Comparison of ENCODE assay signal across 20 cellular contexts in genomic region chr17:63275968-63276349, GRCh38.
DNase-seq lines count a peak whose midpoint lies in the region; ATAC-seq, FAIRE-seq and TF ChIP-seq lines count a peak whose summit lies in the region.
"Had no signal": no experiment of that assay in that cellular context is flagged by ENCODE, and none has a peak within 500 bp of the region (broad histone marks: within the 10 kb centered on the region; RNA-seq: fewer than 3 reads in every experiment).

No MANE protein-coding gene starts in this region.

- H3K4me3 ChIP-seq in A673 (ENCODE audit: low read depth, low read length, poor library complexity, severe bottlenecking), result no peak overlapping the region
- no peak overlapping the region for H3K4me3 ChIP-seq in keratinocyte (ENCODE audit: control insufficient read depth in 2 of 3, extremely low read depth in 1 of 3, insufficient read depth in 2 of 3, low read depth in 1 of 3, low read length in 3 of 3)
- H3K4me3 ChIP-seq in body of pancreas, result no peak overlapping the region
- H3K4me3 ChIP-seq: gastrocnemius medialis, HAP-1 had no signal

- H3K27me3 ChIP-seq in A673 (replicated peaks; ENCODE audit: insufficient read depth, low read depth, low read length, poor library complexity) (no peaks in the 10 kb centered on the region), keratinocyte (ENCODE audit: control insufficient read depth, extremely low read depth, insufficient read depth, low read length) (no peaks in the 10 kb centered on the region), body of pancreas (no peaks in the 10 kb centered on the region)
- H3K27me3 ChIP-seq: gastrocnemius medialis had no signal

- peaks cover 8% of the 10 kb centered on the region for H3K4me1 ChIP-seq in A673 (ENCODE audit: insufficient read depth, low read length, poor library complexity, severe bottlenecking)
- H3K4me1 ChIP-seq in keratinocyte (ENCODE audit: control insufficient read depth, extremely low read depth, insufficient read depth, low read length), result peaks cover 62% of the 10 kb centered on the region
- H3K4me1 ChIP-seq in body of pancreas, result peaks cover 5% of the 10 kb centered on the region
- H3K4me1 ChIP-seq: Caco-2, gastrocnemius medialis had no signal

- POLR2A ChIA-PET in A673 (lab: Charles Lee; ENCODE audit: low non-redundant PET), result no interaction called here
- POLR2A ChIA-PET in activated CD4-positive, alpha-beta memory T cell treated with anti-CD3 and anti-CD28 coated beads, Interleukin-2, amount 10 ng/mL, durations not matched to agents 7 days and 5 days (lab: Charles Lee), result no interaction called here

- no peaks in the 10 kb centered on the region for H3K79me2 ChIP-seq in keratinocyte (ENCODE audit: control insufficient read depth, insufficient read depth, low read length)

- no peaks in the 10 kb centered on the region for H4K20me1 ChIP-seq in keratinocyte (ENCODE audit: control insufficient read depth, extremely low read depth, insufficient read depth, low read length)

- CTCF ChIA-PET in A673 (lab: Charles Lee), result no interaction called here
- CTCF ChIA-PET in activated CD4-positive, alpha-beta memory T cell treated with anti-CD3 and anti-CD28 coated beads, Interleukin-2, amount 10 ng/mL, durations not matched to agents 7 days and 5 days (lab: Charles Lee), result no interaction called here

- TF ChIP-seq CTCF in A673 (conservative IDR thresholded peaks at IDR 0.05; ENCODE audit: low read depth, low read length) (no peak), HFFc6 (IDR thresholded peaks at IDR 0.05) (no peak), keratinocyte (optimal IDR thresholded peaks at IDR 0.05 in 1 of 3, IDR thresholded peaks at IDR 0.05 in 1 of 3, conservative IDR thresholded peaks at IDR 0.05 in 1 of 3; ENCODE audit: extremely low read depth in 1 of 3, insufficient read depth in 2 of 3, low read length in 3 of 3) (no peak), body of pancreas (IDR thresholded peaks at IDR 0.05) (no peak)

- no peak for FAIRE-seq in keratinocyte (lab: Jason Lieb, UNC)

- no peaks in the 10 kb centered on the region for H3K9me1 ChIP-seq in keratinocyte (ENCODE audit: control insufficient read depth, extremely low read depth, insufficient read depth, low read length)

- H3K36me3 Mint-ChIP-seq in HFFc6 (ENCODE audit: low read depth), result peaks cover 56% of the 10 kb centered on the region
- no peaks in the 10 kb centered on the region for H3K36me3 Mint-ChIP-seq in activated CD4-positive, alpha-beta memory T cell treated with anti-CD3 and anti-CD28 coated beads, Interleukin-2, amount 10 ng/mL, durations not matched to agents 7 days and 5 days (ENCODE audit: low read depth)
- H3K36me3 Mint-ChIP-seq: activated naive CD8-positive, alpha-beta T cell treated with anti-CD3 and anti-CD28 coated beads, Interleukin-2, amount 10 ng/mL, durations not matched to agents 7 days and 5 days; memory B cell had no signal

- H3K4me1 Mint-ChIP-seq in HFFc6 (ENCODE audit: low read depth), result peaks cover 77% of the 10 kb centered on the region
- peaks cover 12% of the 10 kb centered on the region for H3K4me1 Mint-ChIP-seq in activated CD4-positive, alpha-beta memory T cell treated with anti-CD3 and anti-CD28 coated beads, Interleukin-2, amount 10 ng/mL, durations not matched to agents 7 days and 5 days

- H3K9me3 ChIP-seq in A673 (ENCODE audit: low read depth, low read length, poor library complexity, severe bottlenecking) (no peaks in the 10 kb centered on the region), keratinocyte (ENCODE audit: control insufficient read depth, low read depth, low read length) (no peaks in the 10 kb centered on the region), body of pancreas (no peaks in the 10 kb centered on the region)
- H3K9me3 ChIP-seq: Caco-2, gastrocnemius medialis, HAP-1 had no signal

- H3K27ac ChIP-seq in A673 (ENCODE audit: low read depth, low read length, poor library complexity, severe bottlenecking) (no peak overlapping the region), keratinocyte (ENCODE audit: control insufficient read depth, insufficient read depth, low read length) (peak overlapping the region; percentile 89), body of pancreas (no peak overlapping the region)
- H3K27ac ChIP-seq: gastrocnemius medialis had no signal

- BruUV-seq in A673 (replicated peaks; lab: Mats Ljungman, UMichigan), result no TSS peak

- dilution Hi-C loops in keratinocyte (cut with MboI; ENCODE audit: extremely low pct_ligation_motif_present, low sequenced_read_pairs), result no loop called here

- peak overlapping the region; percentile 82 for H3K27ac Mint-ChIP-seq in HFFc6
- no peak overlapping the region for H3K27ac Mint-ChIP-seq in activated CD4-positive, alpha-beta memory T cell treated with anti-CD3 and anti-CD28 coated beads, Interleukin-2, amount 10 ng/mL, durations not matched to agents 7 days and 5 days
- H3K27ac Mint-ChIP-seq: activated CD4-positive, alpha-beta memory T cell treated with anti-CD3 and anti-CD28 coated beads for 36 hours; activated naive CD8-positive, alpha-beta T cell treated with anti-CD3 and anti-CD28 coated beads, Interleukin-2, amount 10 ng/mL, durations not matched to agents 7 days and 5 days; memory B cell; stimulated activated naive CD8-positive, alpha-beta T cell treated with anti-CD3 and anti-CD28 coated beads, Interleukin-15, Interleukin-2, amounts not matched to agents 100 ng/mL and 50 ng/mL, for 24 hours had no signal

- H3K4me2 ChIP-seq in keratinocyte (ENCODE audit: control insufficient read depth, extremely low read depth, insufficient read depth, low read depth, low read length), result peak overlapping the region; percentile 54

- 71% methylated on average over 2 of the region's 2 CpGs for WGBS in body of pancreas, 2 donors

- H3K36me3 ChIP-seq in A673 (ENCODE audit: insufficient read depth, low read length, poor library complexity, severe bottlenecking) (no peaks in the 10 kb centered on the region), keratinocyte (ENCODE audit: control insufficient read depth in 2 of 2, extremely low read depth in 1 of 2, insufficient read depth in 2 of 2, low read length in 2 of 2) (no peaks in the 10 kb centered on the region), body of pancreas (replicated peaks in 1 of 2; ENCODE audit: insufficient read depth in 1 of 2, low read depth in 2 of 2) (no peaks in the 10 kb centered on the region)
- H3K36me3 ChIP-seq: gastrocnemius medialis, HAP-1 had no signal

- H2AFZ ChIP-seq in keratinocyte (ENCODE audit: control insufficient read depth, low read length), result no peak overlapping the region

- H3K27me3 Mint-ChIP-seq in HFFc6 (ENCODE audit: insufficient read depth), result peaks cover 3% of the 10 kb centered on the region
- no peaks in the 10 kb centered on the region for H3K27me3 Mint-ChIP-seq in activated CD4-positive, alpha-beta memory T cell treated with anti-CD3 and anti-CD28 coated beads, Interleukin-2, amount 10 ng/mL, durations not matched to agents 7 days and 5 days
- H3K27me3 Mint-ChIP-seq: activated CD4-positive, alpha-beta memory T cell treated with anti-CD3 and anti-CD28 coated beads for 36 hours; activated naive CD8-positive, alpha-beta T cell treated with anti-CD3 and anti-CD28 coated beads, Interleukin-2, amount 10 ng/mL, durations not matched to agents 7 days and 5 days; memory B cell; stimulated activated naive CD8-positive, alpha-beta T cell treated with anti-CD3 and anti-CD28 coated beads, Interleukin-15, Interleukin-2, amounts not matched to agents 100 ng/mL and 50 ng/mL, for 24 hours had no signal

- peaks cover 12% of the 10 kb centered on the region for H3K9me3 Mint-ChIP-seq in HFFc6
- no peaks in the 10 kb centered on the region for H3K9me3 Mint-ChIP-seq in activated CD4-positive, alpha-beta memory T cell treated with anti-CD3 and anti-CD28 coated beads, Interleukin-2, amount 10 ng/mL, durations not matched to agents 7 days and 5 days
- H3K9me3 Mint-ChIP-seq: activated CD4-positive, alpha-beta memory T cell treated with anti-CD3 and anti-CD28 coated beads for 36 hours; memory B cell; stimulated activated naive CD8-positive, alpha-beta T cell treated with anti-CD3 and anti-CD28 coated beads, Interleukin-15, Interleukin-2, amounts not matched to agents 100 ng/mL and 50 ng/mL, for 24 hours had no signal

- ATAC-seq in SK-N-SH treated with all-trans-retinoic acid at 6 μM for 48 hours (no peak), body of pancreas (no peak), HG03175 (IDR thresholded peaks at IDR 0.05; ENCODE audit: unreplicated experiment) (no peak)
- ATAC-seq: gastrocnemius medialis had no signal

- peak overlapping the region; percentile 63 for H3K4me3 Mint-ChIP-seq in HFFc6
- H3K4me3 Mint-ChIP-seq in activated CD4-positive, alpha-beta memory T cell treated with anti-CD3 and anti-CD28 coated beads, Interleukin-2, amount 10 ng/mL, durations not matched to agents 7 days and 5 days, result no peak overlapping the region
- H3K4me3 Mint-ChIP-seq: activated CD4-positive, alpha-beta memory T cell treated with anti-CD3 and anti-CD28 coated beads for 36 hours; activated naive CD8-positive, alpha-beta T cell treated with anti-CD3 and anti-CD28 coated beads, Interleukin-2, amount 10 ng/mL, durations not matched to agents 7 days and 5 days; memory B cell; stimulated activated naive CD8-positive, alpha-beta T cell treated with anti-CD3 and anti-CD28 coated beads, Interleukin-15, Interleukin-2, amounts not matched to agents 100 ng/mL and 50 ng/mL, for 24 hours had no signal

- DNase-seq in A673 (ENCODE audit: low spot score), result peak; percentile 6
- no peak for DNase-seq in HFFc6
- DNase-seq in keratinocyte (ENCODE audit: low read depth, low spot score), result no peak
- DNase-seq in activated CD4-positive, alpha-beta memory T cell treated with anti-CD3 and anti-CD28 coated beads, Interleukin-2, amount 10 ng/mL, durations not matched to agents 7 days and 5 days, result no peak
- DNase-seq in body of pancreas, result no peak
- DNase-seq in NCI-H345 treated with DMSO at 0.1 percent for 48 hours (lab: John Stamatoyannopoulos, UW; ENCODE audit: unreplicated experiment), result no peak
- DNase-seq: activated naive CD8-positive, alpha-beta T cell treated with anti-CD3 and anti-CD28 coated beads, Interleukin-2, amount 10 ng/mL, durations not matched to agents 7 days and 5 days; Caco-2; central memory CD4-positive, alpha-beta T cell; effector CD8-positive, alpha-beta T cell; gastrocnemius medialis; GF-D8; NCI-H1694 treated with DMSO at 0.1 percent for 48 hours; NCI-H446 treated with DMSO at 0.1 percent for 48 hours had no signal

- peak overlapping the region; percentile 18 for H3K9ac ChIP-seq in keratinocyte (ENCODE audit: control insufficient read depth, extremely low read depth, insufficient read depth, low read length)

- intact Hi-C loops in A673 (cut with micrococcal nuclease; ENCODE audit: unreplicated experiment), result no loop called here
- intact Hi-C loops in body of pancreas (cut with DNase I), result no loop called here

- TF ChIP-seq POLR2A in body of pancreas (IDR thresholded peaks at IDR 0.05), result no peak

TF ChIP-seq in SK-N-SH treated with all-trans-retinoic acid at 6 μM for 48 hours, 23 proteins besides CTCF, POLR2A, EP300 and RAD21 (continues in another document):
- TF ChIP-seq ESRRG (CRISPR knock-in tag; IDR thresholded peaks at IDR 0.05) (no peak), TCF4 (CRISPR knock-in tag; IDR thresholded peaks at IDR 0.05; ENCODE audit: borderline replicate concordance) (no peak), PPARA (CRISPR knock-in tag; IDR thresholded peaks at IDR 0.05; ENCODE audit: borderline replicate concordance) (no peak), ISL1 (CRISPR knock-in tag; IDR thresholded peaks at IDR 0.05) (0 out of 2 replicates have a peak, but pooled peaks have one; percentile 5), ZNF565 (CRISPR knock-in tag; conservative IDR thresholded peaks at IDR 0.05; ENCODE audit: low read depth) (no peak)
